In the genomic region with DNA sequence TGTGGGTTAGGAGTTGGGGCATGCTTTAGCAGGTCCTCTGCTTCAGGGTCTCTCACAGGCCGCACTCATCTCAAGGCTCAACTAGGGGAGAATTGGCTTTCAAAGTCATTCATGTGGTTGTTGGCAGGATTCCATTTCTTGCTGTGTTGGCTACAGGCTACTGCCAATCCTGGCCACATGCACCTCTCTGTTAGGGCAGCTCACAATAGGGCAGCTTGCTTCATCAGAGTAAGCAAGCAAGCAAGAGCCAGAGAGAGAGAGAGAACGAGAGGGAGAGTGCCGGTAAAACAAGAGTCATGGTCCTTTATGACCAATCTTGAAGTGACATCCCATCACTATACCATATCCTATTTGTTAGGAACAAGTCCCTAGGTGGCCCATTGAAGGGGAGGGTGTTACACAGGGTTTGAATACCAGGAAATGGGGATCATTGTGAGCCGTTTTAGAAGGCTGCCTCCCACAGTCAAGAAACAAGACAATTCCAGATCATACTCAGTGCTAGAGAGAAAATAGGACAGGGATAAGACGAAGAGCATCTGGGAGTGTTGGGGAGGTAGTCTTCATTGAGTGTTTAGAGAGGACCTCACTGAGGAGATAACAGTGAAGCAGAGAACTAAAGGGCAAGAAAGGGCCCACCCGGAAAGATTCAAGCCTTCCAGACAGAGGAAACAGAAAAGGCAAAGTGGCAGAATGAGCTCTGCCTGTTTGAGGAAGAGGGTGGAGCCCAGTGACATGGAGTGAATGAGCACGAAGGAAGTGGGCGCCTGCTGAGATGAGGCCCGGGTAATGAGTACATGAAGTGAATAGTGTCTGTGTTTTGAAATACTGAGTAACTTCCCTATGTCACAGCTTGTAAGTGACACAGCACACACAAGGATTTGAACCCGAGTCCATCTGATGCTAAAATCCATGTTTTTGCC, we compare ENCODE assay signal across 8 cellular contexts. TPM values are rescaled to one million over a fixed set of nuclear protein-coding genes. Genes with fewer than 3 reads are reported as not detected.
DNase-seq lines count a peak whose midpoint lies in the region; ATAC-seq and TF ChIP-seq lines count a peak whose summit lies in the region.

No MANE protein-coding gene starts in this region.

- no peaks in the 10 kb centered on the region for H3K9me3 Mint-ChIP-seq in activated CD4-positive, alpha-beta T cell treated with anti-CD3 and anti-CD28 coated beads, Interleukin-2, amount 10 ng/mL, durations not matched to agents 24 days and 14 days
- no peaks in the 10 kb centered on the region for H3K9me3 Mint-ChIP-seq in mesothelial cell of epicardium

- H3K27ac ChIP-seq in Karpas-422 (ENCODE audit: low read length): no peak overlapping the region

- H3K4me3 Mint-ChIP-seq in activated CD4-positive, alpha-beta T cell treated with anti-CD3 and anti-CD28 coated beads, Interleukin-2, amount 10 ng/mL, durations not matched to agents 24 days and 14 days: peak overlapping the region; percentile 51
- no peak overlapping the region for H3K4me3 Mint-ChIP-seq in mesothelial cell of epicardium

- H3K4me3 ChIP-seq in Karpas-422 (ENCODE audit: low read length): no peak overlapping the region

- H3K4me1 ChIP-seq in Karpas-422 (ENCODE audit: low read length): peaks cover 19% of the 10 kb centered on the region

- H3K27me3 ChIP-seq in Karpas-422 (ENCODE audit: low read length): no peaks in the 10 kb centered on the region

- H3K27me3 Mint-ChIP-seq in activated CD4-positive, alpha-beta T cell treated with anti-CD3 and anti-CD28 coated beads, Interleukin-2, amount 10 ng/mL, durations not matched to agents 24 days and 14 days: no peaks in the 10 kb centered on the region
- H3K27me3 Mint-ChIP-seq in mesothelial cell of epicardium (ENCODE audit: low read depth): peaks cover 10% of the 10 kb centered on the region

- H3K36me3 ChIP-seq in Karpas-422 (ENCODE audit: insufficient read depth, low read length): no peaks in the 10 kb centered on the region

- DNase-seq in Karpas-422 (peak; percentile 61), dermis blood vessel endothelial cell (peak; percentile 20), renal cortical epithelial cell (ENCODE audit: low read depth) (peak; percentile 55), ecto neural progenitor cell (ENCODE audit: low spot score) (no peak), mesothelial cell of epicardium (ENCODE audit: low spot score in 2 of 2, unreplicated experiment in 2 of 2) (no peak)
- DNase-seq in activated CD4-positive, alpha-beta T cell treated with anti-CD3 and anti-CD28 coated beads, Interleukin-2, amount 10 ng/mL, durations not matched to agents 24 days and 14 days: peak; percentile 84
- DNase-seq in effector CD8-positive, alpha-beta T cell (lab: John Stamatoyannopoulos, UW): no peak

- H3K9me3 ChIP-seq in Karpas-422 (ENCODE audit: low read length): no peaks in the 10 kb centered on the region

- TF ChIP-seq CTCF in mesothelial cell of epicardium (IDR thresholded peaks at IDR 0.05; ENCODE audit: unreplicated experiment): no peak

- H3K9me2 ChIP-seq in Karpas-422 (replicated peaks; ENCODE audit: insufficient read depth, low read length): no peaks in the 10 kb centered on the region

- H3K36me3 Mint-ChIP-seq in activated CD4-positive, alpha-beta T cell treated with anti-CD3 and anti-CD28 coated beads, Interleukin-2, amount 10 ng/mL, durations not matched to agents 24 days and 14 days (ENCODE audit: low read depth): no peaks in the 10 kb centered on the region
- no peaks in the 10 kb centered on the region for H3K36me3 Mint-ChIP-seq in mesothelial cell of epicardium

- no peak overlapping the region for H3K4me2 ChIP-seq in Karpas-422 (ENCODE audit: low read depth, low read length, poor library complexity, severe bottlenecking)

- H3K79me2 ChIP-seq in Karpas-422 (ENCODE audit: low read length): no peaks in the 10 kb centered on the region

- peak overlapping the region; percentile 17 for H2AFZ ChIP-seq in Karpas-422 (ENCODE audit: low read length)

- H4K20me1 ChIP-seq in Karpas-422 (ENCODE audit: insufficient read depth, low read depth, low read length): no peaks in the 10 kb centered on the region

- intact Hi-C loops in activated CD4-positive, alpha-beta T cell treated with anti-CD3 and anti-CD28 coated beads, Interleukin-2, amount 10 ng/mL, durations not matched to agents 24 days and 14 days (cut with micrococcal nuclease): loop anchor here (1.0 kb wide), 1 partner anchor 8 kb away; no protein-coding TSS in a partner anchor

- H3K27ac Mint-ChIP-seq in activated CD4-positive, alpha-beta T cell treated with anti-CD3 and anti-CD28 coated beads, Interleukin-2, amount 10 ng/mL, durations not matched to agents 24 days and 14 days: peak overlapping the region; percentile 89
- no peak overlapping the region for H3K27ac Mint-ChIP-seq in mesothelial cell of epicardium

- H3K4me1 Mint-ChIP-seq in activated CD4-positive, alpha-beta T cell treated with anti-CD3 and anti-CD28 coated beads, Interleukin-2, amount 10 ng/mL, durations not matched to agents 24 days and 14 days: peaks cover 38% of the 10 kb centered on the region
- no peaks in the 10 kb centered on the region for H3K4me1 Mint-ChIP-seq in mesothelial cell of epicardium

- ATAC-seq in GM21390 (IDR thresholded peaks at IDR 0.05; ENCODE audit: unreplicated experiment): no peak

- no peak overlapping the region for H3K9ac ChIP-seq in Karpas-422 (ENCODE audit: low read length)

RNA-seq across cellular contexts. Expression of a gene that starts 32.8 kb away (rescaled TPM):
- not detected in 2 replicates for total RNA-seq in Karpas-422 (2014; rRNA removed; shearing (Covaris generic); ENCODE audit: low replicate concordance)
- 0.21 and 0.47 TPM in 2 replicates for total RNA-seq in activated CD4-positive, alpha-beta T cell treated with anti-CD3 and anti-CD28 coated beads, Interleukin-2, amount 10 ng/mL, durations not matched to agents 24 days and 14 days
- total RNA-seq in dermis blood vessel endothelial cell: 0.51 and 1.9 TPM in 2 replicates
- 23.5 and 43.6 TPM in 2 replicates for total RNA-seq in renal cortical epithelial cell
- total RNA-seq in mesothelial cell of epicardium: 2.4 to 3.0 TPM (median 2.9 TPM) in 3 replicates

Comparison
In these comparisons a context has a peak if more than half of its experiments do, and no peak if none do; other contexts are left out.
1. DNase-seq: peak in Karpas-422 (single experiment), activated CD4-positive, alpha-beta T cell treated with anti-CD3 and anti-CD28 coated beads, Interleukin-2, amount 10 ng/mL, durations not matched to agents 24 days and 14 days (single experiment), dermis blood vessel endothelial cell (single experiment) and renal cortical epithelial cell (single experiment); none in effector CD8-positive, alpha-beta T cell (single experiment), ecto neural progenitor cell (single experiment) and mesothelial cell of epicardium (0 of 2).